Comparison of ENCODE assay signal across 33 cellular contexts in the genomic region with DNA sequence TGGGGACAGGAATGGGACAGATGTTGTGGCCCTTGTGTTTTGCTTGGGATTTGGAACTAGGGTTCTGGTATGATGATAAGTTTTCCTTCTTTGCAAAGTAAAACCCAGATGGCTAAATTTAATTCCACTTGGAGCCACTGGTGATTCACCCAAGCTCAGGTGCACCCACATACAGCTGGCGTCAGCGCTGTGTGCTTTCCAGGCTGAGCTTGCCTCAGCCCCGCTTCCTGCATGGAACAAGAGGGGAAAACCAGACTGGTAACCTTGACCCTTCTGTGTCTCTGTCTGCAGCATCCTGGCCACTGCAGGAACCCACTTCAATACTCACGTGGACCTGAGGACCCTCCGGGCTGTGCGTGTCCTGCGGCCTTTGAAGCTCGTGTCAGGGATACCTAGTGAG.
"Had no signal": no experiment of that assay in that cellular context is flagged by ENCODE, and none has a peak within 500 bp of the region (broad histone marks: within the 10 kb centered on the region; RNA-seq: fewer than 3 reads in every experiment).

No MANE protein-coding gene starts in this region.

- ATAC-seq: activated CD4-positive, alpha-beta T cell treated with anti-CD3 and anti-CD28 coated beads for 36 hours; activated CD8-positive, alpha-beta T cell treated with anti-CD3 and anti-CD28 coated beads, Interleukin-2, amount 10 ng/mL, durations not matched to agents 7 days and 5 days; activated naive CD4-positive, alpha-beta T cell treated with anti-CD3 and anti-CD28 coated beads, Interleukin-2, amount 50 U/mL, for 72 hours; activated T-cell treated with anti-CD3 and anti-CD28 coated beads, Interleukin-2, amount 50 U/mL, for 4 hours; body of pancreas; PC-3 had no signal

- H3K27me3 Mint-ChIP-seq: activated CD4-positive, alpha-beta T cell treated with anti-CD3 and anti-CD28 coated beads, Interleukin-2, amount 10 ng/mL, durations not matched to agents 7 days and 5 days had no signal

- H3K27me3 ChIP-seq: adrenal gland, body of pancreas, Peyer's patch, SJSA1 had no signal

- H3K9me3 Mint-ChIP-seq: activated CD4-positive, alpha-beta T cell treated with anti-CD3 and anti-CD28 coated beads, Interleukin-2, amount 10 ng/mL, durations not matched to agents 7 days and 5 days; activated naive CD4-positive, alpha-beta T cell treated with anti-CD3 and anti-CD28 coated beads for 36 hours; activated naive CD4-positive, alpha-beta T cell treated with anti-CD3 and anti-CD28 coated beads, Interleukin-2, amount 50 U/mL, for 72 hours; activated T-cell treated with anti-CD3 and anti-CD28 coated beads, Interleukin-2, amount 50 U/mL, for 4 hours; activated T-helper 1 cell treated with anti-CD3 and anti-CD28 coated beads, Interleukin-12 subunit alpha, Interleukin-12 subunit beta, Interleukin-2, Interleukin-4 antibody, amounts not matched to agents 30 ng/mL and 10 ng/mL and 1 ng/mL, durations not matched to agents 14 hours and 24 hours and 36 hours; T-helper 1 cell treated with Interleukin-12 subunit alpha and Interleukin-12 subunit beta and Interleukin-4 antibody, amounts not matched to agents 30 μg/mL and 1 μg/mL, for 36 hours; T-helper 2 cell treated with Interferon-gamma antibody and Interleukin-4, amounts not matched to agents 5 μg/mL and 100 μg/mL, for 36 hours had no signal

- H3K36me3 Mint-ChIP-seq: activated naive CD4-positive, alpha-beta T cell treated with anti-CD3 and anti-CD28 coated beads, Interleukin-2, amount 50 U/mL, for 72 hours had no signal

- H3K4me3 ChIP-seq: adrenal gland, body of pancreas, Peyer's patch, SJSA1 had no signal

- H3K9me3 ChIP-seq: adrenal gland, body of pancreas, Peyer's patch, SJSA1, SK-N-SH had no signal

- H3K27ac Mint-ChIP-seq: activated CD4-positive, alpha-beta T cell treated with anti-CD3 and anti-CD28 coated beads for 36 hours; activated CD4-positive, alpha-beta T cell treated with anti-CD3 and anti-CD28 coated beads, Interleukin-2, amount 10 ng/mL, durations not matched to agents 7 days and 5 days; activated CD8-positive, alpha-beta T cell treated with anti-CD3 and anti-CD28 coated beads, Interleukin-2, amount 10 ng/mL, durations not matched to agents 7 days and 5 days; activated naive CD4-positive, alpha-beta T cell treated with anti-CD3 and anti-CD28 coated beads for 36 hours; activated naive CD4-positive, alpha-beta T cell treated with anti-CD3 and anti-CD28 coated beads, Interleukin-2, amount 50 U/mL, for 72 hours; activated T-helper 1 cell treated with anti-CD3 and anti-CD28 coated beads, Interleukin-12 subunit alpha, Interleukin-12 subunit beta, Interleukin-2, Interleukin-4 antibody, amounts not matched to agents 30 ng/mL and 10 ng/mL and 1 ng/mL, durations not matched to agents 14 hours and 24 hours and 36 hours; T-helper 1 cell treated with Interleukin-12 subunit alpha and Interleukin-12 subunit beta and Interleukin-4 antibody, amounts not matched to agents 30 μg/mL and 1 μg/mL, for 36 hours; T-helper 2 cell treated with Interferon-gamma antibody and Interleukin-4, amounts not matched to agents 5 μg/mL and 100 μg/mL, for 36 hours had no signal

- H3K4me2 ChIP-seq: SK-N-SH had no signal

- DNase-seq: activated CD4-positive, alpha-beta T cell treated with anti-CD3 and anti-CD28 coated beads for 36 hours; activated CD4-positive, alpha-beta T cell treated with anti-CD3 and anti-CD28 coated beads, Interleukin-2, amount 10 ng/mL, durations not matched to agents 7 days and 5 days; activated CD4-positive, alpha-beta T cell treated with anti-CD3 and anti-CD28 coated beads, Interleukin-2, amount 50 U/mL, for 48 hours; activated CD8-positive, alpha-beta memory T cell treated with anti-CD3 and anti-CD28 coated beads, Interleukin-2, amount 50 U/mL, for 4 hours; activated CD8-positive, alpha-beta T cell treated with anti-CD3 and anti-CD28 coated beads, Interleukin-2, amount 10 ng/mL, durations not matched to agents 7 days and 5 days; activated gamma-delta T cell treated with Interleukin-2 at 50 U/mL for 16 hours; activated naive CD4-positive, alpha-beta T cell treated with anti-CD3 and anti-CD28 coated beads for 36 hours; activated T-cell treated with anti-CD3 and anti-CD28 coated beads for 4 hours; activated T-cell treated with anti-CD3 and anti-CD28 coated beads, Interleukin-2, amount 50 U/mL, for 4 hours; adrenal gland; body of pancreas; central memory CD4-positive, alpha-beta T cell; NCI-H1092 treated with DMSO at 0.1 percent for 48 hours; NCI-H1417; NCI-H146; NCI-H187; NCI-H2029 treated with DMSO at 0.1 percent for 48 hours; NCI-H2107; NCI-H2171; NCI-H510A; NCI-H526; NCI-H748 treated with DMSO at 0.1 percent for 48 hours; NK-92 treated with Interleukin-12 subunit alpha and Interleukin-12 subunit beta, amount 100 ng/mL, for 24 hours; PC-3; Peyer's patch; RPMI8226; SHP77 treated with DMSO at 0.1 percent for 48 hours; SK-N-SH had no signal

- H3K36me3 ChIP-seq: adrenal gland, Peyer's patch, SJSA1 had no signal

- H3K9ac ChIP-seq: SK-N-SH had no signal

- H3K9me2 ChIP-seq: SK-N-SH had no signal

- H3K4me1 ChIP-seq: adrenal gland, body of pancreas, Peyer's patch, SJSA1 had no signal

- H3K4me1 Mint-ChIP-seq: activated CD4-positive, alpha-beta T cell treated with anti-CD3 and anti-CD28 coated beads for 36 hours; activated CD4-positive, alpha-beta T cell treated with anti-CD3 and anti-CD28 coated beads, Interleukin-2, amount 10 ng/mL, durations not matched to agents 7 days and 5 days had no signal

- H3K4me3 Mint-ChIP-seq: activated CD4-positive, alpha-beta T cell treated with anti-CD3 and anti-CD28 coated beads for 36 hours; activated CD4-positive, alpha-beta T cell treated with anti-CD3 and anti-CD28 coated beads, Interleukin-2, amount 10 ng/mL, durations not matched to agents 7 days and 5 days; activated CD8-positive, alpha-beta T cell treated with anti-CD3 and anti-CD28 coated beads, Interleukin-2, amount 10 ng/mL, durations not matched to agents 7 days and 5 days; activated naive CD4-positive, alpha-beta T cell treated with anti-CD3 and anti-CD28 coated beads for 36 hours; activated T-cell treated with anti-CD3 and anti-CD28 coated beads, Interleukin-2, amount 50 U/mL, for 4 hours; activated T-helper 1 cell treated with anti-CD3 and anti-CD28 coated beads, Interleukin-12 subunit alpha, Interleukin-12 subunit beta, Interleukin-2, Interleukin-4 antibody, amounts not matched to agents 30 ng/mL and 10 ng/mL and 1 ng/mL, durations not matched to agents 14 hours and 24 hours and 36 hours; T-helper 1 cell treated with Interleukin-12 subunit alpha and Interleukin-12 subunit beta and Interleukin-4 antibody, amounts not matched to agents 30 μg/mL and 1 μg/mL, for 36 hours; T-helper 2 cell treated with Interferon-gamma antibody and Interleukin-4, amounts not matched to agents 5 μg/mL and 100 μg/mL, for 36 hours had no signal

- H3K27ac ChIP-seq: adrenal gland, body of pancreas, Peyer's patch, SJSA1 had no signal
